Comparison of ENCODE assay signal across 8 cellular contexts in the genomic region with DNA sequence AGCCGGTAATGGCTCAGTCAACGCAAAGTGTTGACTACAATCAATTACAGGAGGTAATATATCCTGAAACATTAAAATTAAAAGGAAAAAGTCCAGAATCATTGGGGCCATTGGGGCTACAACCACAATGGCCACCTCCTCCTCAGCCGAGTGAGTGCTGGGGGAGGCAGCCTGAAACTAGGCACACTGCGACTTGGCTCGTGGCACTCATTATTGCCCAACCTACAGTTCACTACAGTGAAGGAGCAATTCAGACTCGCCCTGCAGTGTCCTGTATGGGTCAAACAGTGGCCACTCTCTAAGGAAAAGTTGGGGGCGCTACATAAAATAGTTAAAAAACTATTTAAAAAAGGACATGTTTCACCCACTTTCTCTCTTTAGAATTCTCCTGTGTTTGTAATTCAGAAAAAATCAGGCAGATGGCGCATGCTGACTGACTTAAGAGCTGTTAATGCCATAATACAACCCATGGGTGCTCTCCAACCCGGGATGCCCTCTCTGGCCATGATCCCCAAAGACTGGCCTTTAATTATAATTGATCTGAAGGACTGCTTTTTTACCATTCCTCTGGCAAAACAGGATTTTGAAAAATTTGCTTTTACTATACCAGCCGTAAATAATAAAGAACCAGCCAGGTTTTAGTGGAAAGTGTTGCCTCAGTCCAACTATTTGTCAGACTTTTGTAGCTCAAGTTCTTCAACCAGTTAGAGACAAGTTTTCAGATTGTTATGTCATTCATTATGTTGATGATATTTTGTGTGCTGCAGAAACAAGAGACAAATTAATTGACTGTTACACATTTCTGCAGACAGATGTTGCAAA. TPM values are rescaled to one million over a fixed set of nuclear protein-coding genes. Genes with fewer than 3 reads are reported as not detected.
A peak's percentile ranks its signal among the peaks of the same experiment; 100 is the strongest.
DNase-seq lines count a peak whose midpoint lies in the region; ATAC-seq and TF ChIP-seq lines count a peak whose summit lies in the region.
"Not testable (repeated sequence)": the region's sequence is repeated elsewhere in the genome, so short reads cannot be mapped to it uniquely, and the experiment has no call there.

No MANE protein-coding gene starts in this region.

- not testable (repeated sequence) for H3K4me1 ChIP-seq in adipocyte (ENCODE audit: control insufficient read depth, insufficient read depth, low read length)
- peaks cover 0 to 20% (median 5%) of the 10 kb centered on the region in 3 donors for H3K4me1 ChIP-seq in esophagus squamous epithelium

- TF ChIP-seq CTCF in AG09319 (IDR thresholded peaks at IDR 0.05; ENCODE audit: low read depth, low read length), result peak; percentile 33
- peak; percentile 27 for TF ChIP-seq CTCF in GM12864 (IDR thresholded peaks at IDR 0.05; ENCODE audit: low read depth, low read length, missing control alignments)
- TF ChIP-seq CTCF in NB4 (IDR thresholded peaks at IDR 0.05; ENCODE audit: low read depth, low read length), result peak; percentile 37
- TF ChIP-seq CTCF in esophagus squamous epithelium (IDR thresholded peaks at IDR 0.05), result peak in 5 of 6 experiments; percentile 60 to 80 (median 75)

- 59 to 66% methylated on average over 8 to 10 of the region's 10 CpGs for WGBS in esophagus squamous epithelium, 2 donors

- not testable (repeated sequence) for H3K4me3 ChIP-seq in GM12864 (ENCODE audit: low read depth, low read length); NB4 (ENCODE audit: low read depth, low read length); adipocyte (ENCODE audit: low read length); esophagus squamous epithelium

- not testable (repeated sequence) for H3K36me3 ChIP-seq in adipocyte (ENCODE audit: control insufficient read depth, insufficient read depth, low read length, severe bottlenecking); esophagus squamous epithelium

- not testable (repeated sequence) for H3K27me3 ChIP-seq in adipocyte (replicated peaks; ENCODE audit: control insufficient read depth, insufficient read depth, low read length); esophagus squamous epithelium

- not testable (repeated sequence) for H3K9me3 ChIP-seq in adipocyte (ENCODE audit: control insufficient read depth, low read length); esophagus squamous epithelium

- intact Hi-C loops in esophagus squamous epithelium (cut with DNase I); left colon (cut with DNase I, micrococcal nuclease): not testable (repeated sequence)

- peak; percentile 59 for ATAC-seq in left colon

- not testable (repeated sequence) for H3K9ac ChIP-seq in adipocyte (ENCODE audit: low read length)

- DNase-seq in AG09319 (ENCODE audit: extremely low read depth, low read depth), result peak; percentile 3
- DNase-seq in GM12864 (ENCODE audit: low read depth); esophagus squamous epithelium (lab: John Stamatoyannopoulos, UW): not testable (repeated sequence)
- peak; percentile 64 for DNase-seq in NB4 (ENCODE audit: low read depth)
- peak; percentile 18 to 19 for DNase-seq in SHP77 (lab: John Stamatoyannopoulos, UW)
- DNase-seq in adipocyte (ENCODE audit: low read depth), result peak; percentile 74
- DNase-seq in left colon, result peak in 1 of 2 donors; percentile 16
- peak; percentile 45 for DNase-seq in renal cortical epithelial cell (ENCODE audit: low read depth)

- not testable (repeated sequence) for TF ChIP-seq POLR2A in NB4 (IDR thresholded peaks at IDR 0.05; ENCODE audit: extremely low read depth, insufficient read length); esophagus squamous epithelium (IDR thresholded peaks at IDR 0.05)

- not testable (repeated sequence) for H3K27ac ChIP-seq in esophagus squamous epithelium

RNA-seq across cellular contexts. Expression of a gene that starts 22.4 kb away (rescaled TPM):
- total RNA-seq in esophagus squamous epithelium (10 to 100 TPM; 14.0 to 29.2 (median 20.5) TPM), left colon (10 to 100 TPM; 32.3 to 33.3 TPM), renal cortical epithelial cell (12.0 and 18.2 TPM in 2 replicates)

RNA-seq across cellular contexts. Expression of a gene that starts 29.8 kb away (rescaled TPM):
- total RNA-seq in esophagus squamous epithelium (1 to 10 TPM; 4.0 to 9.4 (median 5.7) TPM), left colon (1 to 10 TPM; 2.1 TPM), renal cortical epithelial cell (9.9 and 10.5 TPM in 2 replicates)

RNA-seq across cellular contexts. Expression of a gene that starts 29.9 kb away (rescaled TPM):
- total RNA-seq in esophagus squamous epithelium, result 100 to 1,000 TPM in 3 of 4 donors, 10 to 100 TPM in 1; 70.0 to 153 (median 122) TPM
- total RNA-seq in left colon, result 10 to 100 TPM; 21.8 to 38.3 TPM
- total RNA-seq in renal cortical epithelial cell, result 44.4 and 47.4 TPM in 2 replicates

RNA-seq across cellular contexts. Expression of a gene that starts 33.7 kb away (rescaled TPM):
- total RNA-seq in esophagus squamous epithelium (10 to 100 TPM; 21.2 to 40.1 (median 36.5) TPM), left colon (10 to 100 TPM; 46.5 to 63.0 TPM), renal cortical epithelial cell (31.3 and 33.9 TPM in 2 replicates)
